10 cellular contexts compared by ENCODE assay signal in the genomic region with DNA sequence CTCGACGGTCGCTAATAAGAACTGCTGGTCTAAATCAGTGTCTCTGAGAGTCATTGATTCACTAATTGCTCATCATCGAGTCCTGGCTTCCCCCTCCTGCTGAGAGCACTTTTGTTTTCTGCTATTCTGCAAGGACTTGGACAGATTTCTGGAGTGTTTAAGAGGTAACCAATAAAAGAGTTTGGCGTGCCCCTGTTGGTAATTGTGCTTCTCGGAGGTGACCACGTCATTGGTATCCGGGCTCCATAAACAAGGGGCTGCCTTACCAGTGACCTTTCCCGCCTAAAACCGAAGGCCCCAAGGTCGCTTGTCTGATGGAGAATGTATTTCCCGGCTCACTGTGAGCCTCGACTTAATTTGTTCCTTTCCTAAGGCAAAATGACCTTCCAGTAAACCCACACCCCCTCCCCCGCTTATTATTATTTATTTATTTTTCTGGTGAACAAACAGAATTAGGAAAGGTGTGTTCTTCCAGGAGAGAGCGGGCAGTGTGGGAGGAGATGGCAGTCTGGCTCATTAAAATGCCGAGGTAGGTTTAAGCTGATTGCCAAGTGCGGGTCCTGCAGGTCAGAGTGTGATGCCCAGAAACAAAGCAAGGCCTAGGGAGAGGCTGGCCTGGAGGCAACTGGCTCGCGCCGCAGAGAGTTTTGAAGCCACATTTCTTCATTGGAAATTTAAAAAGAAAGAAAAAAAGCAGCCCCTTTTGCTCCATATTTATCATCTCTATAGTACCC. TPM values are rescaled to one million over a fixed set of nuclear protein-coding genes. Genes with fewer than 3 reads are reported as not detected.
DNase-seq lines count a peak whose midpoint lies in the region; ATAC-seq and TF ChIP-seq lines count a peak whose summit lies in the region.
"Had no signal": no experiment of that assay in that cellular context is flagged by ENCODE, and none has a peak within 500 bp of the region (broad histone marks: within the 10 kb centered on the region; RNA-seq: fewer than 3 reads in every experiment).

No MANE protein-coding gene starts in this region.

- TF ChIP-seq CTCF in activated CD8-positive, alpha-beta T cell treated with anti-CD3 and anti-CD28 coated beads for 36 hours (IDR thresholded peaks at IDR 0.05), result no peak

- H3K36me3 Mint-ChIP-seq in activated CD8-positive, alpha-beta T cell treated with anti-CD3 and anti-CD28 coated beads, Interleukin-2, amount 10 ng/mL, durations not matched to agents 7 days and 5 days (ENCODE audit: low read depth), result peaks cover 46% of the 10 kb centered on the region
- peaks cover 14% of the 10 kb centered on the region for H3K36me3 Mint-ChIP-seq in activated CD8-positive, alpha-beta T cell treated with anti-CD3 and anti-CD28 coated beads for 36 hours (ENCODE audit: low read depth)

- no peaks in the 10 kb centered on the region for H3K27me3 ChIP-seq in skeletal muscle satellite cell (ENCODE audit: control insufficient read depth, insufficient read depth, low read length)

- no peak for ATAC-seq in activated CD8-positive, alpha-beta T cell treated with anti-CD3 and anti-CD28 coated beads, Interleukin-2, amount 10 ng/mL, durations not matched to agents 7 days and 5 days
- no peak for ATAC-seq in activated CD8-positive, alpha-beta T cell treated with anti-CD3 and anti-CD28 coated beads for 36 hours
- ATAC-seq in GM18873 (IDR thresholded peaks at IDR 0.05; ENCODE audit: low FRiP score, unreplicated experiment) (no peak), HG03469 (IDR thresholded peaks at IDR 0.05; ENCODE audit: unreplicated experiment) (no peak)
- ATAC-seq: activated CD4-positive, CD25-positive, alpha-beta regulatory T cell treated with anti-CD3 and anti-CD28 coated beads, Interleukin-2, amount 50 U/mL, for 24 hours had no signal

- H3K4me1 Mint-ChIP-seq in activated CD8-positive, alpha-beta T cell treated with anti-CD3 and anti-CD28 coated beads, Interleukin-2, amount 10 ng/mL, durations not matched to agents 7 days and 5 days (ENCODE audit: low read depth), result peaks cover 69% of the 10 kb centered on the region
- peaks cover 57% of the 10 kb centered on the region for H3K4me1 Mint-ChIP-seq in activated CD8-positive, alpha-beta T cell treated with anti-CD3 and anti-CD28 coated beads for 36 hours (ENCODE audit: low read depth)

- peaks cover 5% of the 10 kb centered on the region for H3K36me3 ChIP-seq in skeletal muscle satellite cell (ENCODE audit: insufficient read depth, low read length)

- H3K9me3 ChIP-seq in skeletal muscle satellite cell (replicated peaks; ENCODE audit: low read length), result no peaks in the 10 kb centered on the region

- H3K4me1 ChIP-seq in skeletal muscle satellite cell (ENCODE audit: control insufficient read depth, insufficient read depth, low read length), result peaks cover 39% of the 10 kb centered on the region

- no peaks in the 10 kb centered on the region for H3K9me3 Mint-ChIP-seq in activated CD8-positive, alpha-beta T cell treated with anti-CD3 and anti-CD28 coated beads, Interleukin-2, amount 10 ng/mL, durations not matched to agents 7 days and 5 days (ENCODE audit: insufficient read depth)
- no peaks in the 10 kb centered on the region for H3K9me3 Mint-ChIP-seq in activated CD8-positive, alpha-beta T cell treated with anti-CD3 and anti-CD28 coated beads for 36 hours

- H3K27ac Mint-ChIP-seq in activated CD8-positive, alpha-beta T cell treated with anti-CD3 and anti-CD28 coated beads, Interleukin-2, amount 10 ng/mL, durations not matched to agents 7 days and 5 days, result peak overlapping the region; percentile 89
- H3K27ac Mint-ChIP-seq in activated CD8-positive, alpha-beta T cell treated with anti-CD3 and anti-CD28 coated beads for 36 hours, result no peak overlapping the region

- no peak overlapping the region for H3K4me3 ChIP-seq in skeletal muscle satellite cell (ENCODE audit: low read length)

- no peaks in the 10 kb centered on the region for H3K27me3 Mint-ChIP-seq in activated CD8-positive, alpha-beta T cell treated with anti-CD3 and anti-CD28 coated beads, Interleukin-2, amount 10 ng/mL, durations not matched to agents 7 days and 5 days (ENCODE audit: low read depth)
- no peaks in the 10 kb centered on the region for H3K27me3 Mint-ChIP-seq in activated CD8-positive, alpha-beta T cell treated with anti-CD3 and anti-CD28 coated beads for 36 hours

- peak overlapping the region; percentile 6 for H3K9ac ChIP-seq in skeletal muscle satellite cell (ENCODE audit: low read depth, low read length)

- DNase-seq in activated CD8-positive, alpha-beta T cell treated with anti-CD3 and anti-CD28 coated beads, Interleukin-2, amount 10 ng/mL, durations not matched to agents 7 days and 5 days, result no peak
- DNase-seq in activated CD8-positive, alpha-beta T cell treated with anti-CD3 and anti-CD28 coated beads for 36 hours, result no peak
- DNase-seq in NCI-H748 treated with DMSO at 0.1 percent for 48 hours (lab: John Stamatoyannopoulos, UW) (peak; percentile 94), globus pallidus (ENCODE audit: low spot score) (peak; percentile 44), AG08395 (ENCODE audit: low spot score) (no peak)
- DNase-seq: stimulated activated CD4-positive, alpha-beta T cell treated with anti-CD3 and anti-CD28 coated beads, Interleukin-2, amount 100 ng/mL, for 48 hours had no signal

- POLR2A ChIA-PET in activated CD8-positive, alpha-beta T cell treated with anti-CD3 and anti-CD28 coated beads, Interleukin-2, amount 10 ng/mL, durations not matched to agents 7 days and 5 days (lab: Charles Lee), result interaction anchor here (2.6 kb wide), 1 partner anchor 29 kb away, joined by 14 read pairs; no protein-coding TSS in a partner anchor
- POLR2A ChIA-PET in activated CD8-positive, alpha-beta T cell treated with anti-CD3 and anti-CD28 coated beads for 36 hours (lab: Charles Lee), result interaction anchor here (0.7 kb wide), 1 partner anchor 396 kb away, joined by 4 read pairs; no protein-coding TSS in a partner anchor

- no peak overlapping the region for H3K4me2 ChIP-seq in skeletal muscle satellite cell (ENCODE audit: low read length)

- H3K4me3 Mint-ChIP-seq in activated CD8-positive, alpha-beta T cell treated with anti-CD3 and anti-CD28 coated beads, Interleukin-2, amount 10 ng/mL, durations not matched to agents 7 days and 5 days, result peak overlapping the region; percentile 70
- no peak overlapping the region for H3K4me3 Mint-ChIP-seq in activated CD8-positive, alpha-beta T cell treated with anti-CD3 and anti-CD28 coated beads for 36 hours

- CTCF ChIA-PET in activated CD8-positive, alpha-beta T cell treated with anti-CD3 and anti-CD28 coated beads, Interleukin-2, amount 10 ng/mL, durations not matched to agents 7 days and 5 days (lab: Charles Lee), result interaction anchor here (1.1 kb wide), 1 partner anchor 68 kb away, joined by 3 read pairs; no protein-coding TSS in a partner anchor
- CTCF ChIA-PET in activated CD8-positive, alpha-beta T cell treated with anti-CD3 and anti-CD28 coated beads for 36 hours (lab: Charles Lee), result interaction anchor here (2.5 kb wide), 1 partner anchor 43 kb away, joined by 9 read pairs; no protein-coding TSS in a partner anchor

- intact Hi-C loops in activated CD8-positive, alpha-beta T cell treated with anti-CD3 and anti-CD28 coated beads for 36 hours (cut with micrococcal nuclease), result no loop called here

RNA-seq across cellular contexts. Expression of a gene that starts 30.2 kb away (rescaled TPM):
- total RNA-seq in activated CD8-positive, alpha-beta T cell treated with anti-CD3 and anti-CD28 coated beads, Interleukin-2, amount 10 ng/mL, durations not matched to agents 7 days and 5 days, result 100 to 1,000 TPM; 123 to 125 TPM
- total RNA-seq in activated CD8-positive, alpha-beta T cell treated with anti-CD3 and anti-CD28 coated beads for 36 hours, result 10 to 100 TPM; 59.6 to 61.7 TPM
- total RNA-seq in skeletal muscle satellite cell (2012; rRNA removed), result 17.7 and 18.1 TPM in 2 replicates

Comparison
In these comparisons a context has a peak if more than half of its experiments do, and no peak if none do; other contexts are left out.
1. DNase-seq: peak in NCI-H748 treated with DMSO at 0.1 percent for 48 hours (single experiment) and globus pallidus (single experiment); none in activated CD8-positive, alpha-beta T cell treated with anti-CD3 and anti-CD28 coated beads, Interleukin-2, amount 10 ng/mL, durations not matched to agents 7 days and 5 days (single experiment), activated CD8-positive, alpha-beta T cell treated with anti-CD3 and anti-CD28 coated beads for 36 hours (single experiment) and AG08395 (single experiment).